In genomic region chr16:88444826-88445582, GRCh38 we compare ENCODE assay signal across 20 cellular contexts.
"Had no signal": no experiment of that assay in that cellular context is flagged by ENCODE, and none has a peak within 500 bp of the region (broad histone marks: within the 10 kb centered on the region; RNA-seq: fewer than 3 reads in every experiment).

No MANE protein-coding gene starts in this region.

- H3K27me3 ChIP-seq: vagina had no signal

- H3K9me3 ChIP-seq: breast epithelium, lower lobe of right lung, transverse colon, vagina had no signal

- H3K36me3 ChIP-seq: breast epithelium, lower lobe of right lung, transverse colon, vagina had no signal

- ATAC-seq: left colon; lower lobe of right lung; right cardiac atrium; stimulated activated naive CD8-positive, alpha-beta T cell treated with anti-CD3 and anti-CD28 coated beads, Interleukin-15, Interleukin-2, amounts not matched to agents 100 U/mL and 50 U/mL, for 24 hours had no signal

- H3K27ac ChIP-seq: breast epithelium, lower lobe of right lung, transverse colon, vagina, VCaP had no signal

- H3K4me3 ChIP-seq: breast epithelium, lower lobe of right lung, transverse colon, vagina had no signal

- DNase-seq: activated CD4-positive, alpha-beta T cell treated with anti-CD3 and anti-CD28 coated beads for 1 hour; activated CD4-positive, alpha-beta T cell treated with anti-CD3 and anti-CD28 coated beads, Interleukin-2, amount 50 U/mL, for 4 hours; activated naive CD4-positive, alpha-beta T cell; activated naive CD8-positive, alpha-beta T cell treated with anti-CD3 and anti-CD28 coated beads, Interleukin-2, amount 10 ng/mL, durations not matched to agents 7 days and 5 days; activated T-cell treated with anti-CD3 and anti-CD28 coated beads for 4 hours; cerebellar nuclear complex; dermis blood vessel endothelial cell; endodermal cell; left colon; lower lobe of right lung; nephron progenitor cell; right cardiac atrium; small intestine; stimulated activated CD4-positive, alpha-beta T cell treated with anti-CD3 and anti-CD28 coated beads, Interleukin-4, amount 100 ng/mL, for 24 hours; stimulated activated CD8-positive, alpha-beta memory T cell treated with anti-CD3 and anti-CD28 coated beads, Interleukin-4, amount 100 ng/mL, for 48 hours; stimulated activated naive CD8-positive, alpha-beta T cell treated with anti-CD3 and anti-CD28 coated beads, Interleukin-15, Interleukin-2, amounts not matched to agents 100 U/mL and 50 U/mL, for 24 hours; transverse colon had no signal
